33 cellular contexts compared by ENCODE assay signal in genomic region chr11:8512547-8512946, GRCh38.
"Had no signal": no experiment of that assay in that cellular context is flagged by ENCODE, and none has a peak within 500 bp of the region (broad histone marks: within the 10 kb centered on the region; RNA-seq: fewer than 3 reads in every experiment).

No MANE protein-coding gene starts in this region.

- H3K4me3 ChIP-seq: MG63, SJCRH30, SK-N-MC had no signal

- H3K27ac ChIP-seq: brain microvascular endothelial cell, SJCRH30, SK-N-MC, WERI-Rb-1 had no signal

- H3K4me1 ChIP-seq: SJCRH30 had no signal

- DNase-seq: activated CD4-positive, alpha-beta memory T cell treated with anti-CD3 and anti-CD28 coated beads, Interleukin-2, amount 10 ng/mL, durations not matched to agents 7 days and 5 days; activated CD4-positive, alpha-beta T cell treated with anti-CD3 and anti-CD28 coated beads for 1 hour; activated CD4-positive, alpha-beta T cell treated with anti-CD3 and anti-CD28 coated beads for 48 hours; activated CD4-positive, CD25-positive, alpha-beta regulatory T cell; activated CD8-positive, alpha-beta memory T cell treated with anti-CD3 and anti-CD28 coated beads for 24 hours; activated CD8-positive, alpha-beta memory T cell treated with anti-CD3 and anti-CD28 coated beads, Interleukin-2, amount 10 ng/mL, durations not matched to agents 7 days and 5 days; activated CD8-positive, alpha-beta memory T cell treated with anti-CD3 and anti-CD28 coated beads, Interleukin-2, amount 50 U/mL, for 48 hours; activated effector memory CD4-positive, alpha-beta T cell treated with Interleukin-2 at 50 U/mL for 16 hours; activated naive CD4-positive, alpha-beta T cell treated with anti-CD3 and anti-CD28 coated beads, Interleukin-2, amount 10 ng/mL, durations not matched to agents 7 days and 5 days; activated naive CD8-positive, alpha-beta T cell treated with anti-CD3 and anti-CD28 coated beads, Interleukin-2, amount 50 U/mL, for 24 hours; activated T-cell treated with anti-CD3 and anti-CD28 coated beads, Interleukin-2, amount 50 U/mL, for 48 hours; amniotic stem cell; aorta; brain microvascular endothelial cell; caudate nucleus; cerebellar nuclear complex; Kasumi-1; KG1; MG63; NCI-H1048; NCI-H1105 treated with DMSO at 0.1 percent for 48 hours; NCI-H1436; NCI-H1694; NCI-H1930; NCI-H2081 treated with DMSO at 0.1 percent for 48 hours; NCI-H226; NCI-H524 treated with DMSO at 0.1 percent for 48 hours; SHP77; SJCRH30; T1000; WERI-Rb-1 had no signal

- H3K27me3 ChIP-seq: brain microvascular endothelial cell, SJCRH30 had no signal

- ATAC-seq: activated CD8-positive, alpha-beta memory T cell treated with anti-CD3 and anti-CD28 coated beads, Interleukin-2, amount 10 ng/mL, durations not matched to agents 7 days and 5 days; activated naive CD8-positive, alpha-beta T cell treated with anti-CD3 and anti-CD28 coated beads, Interleukin-2, amount 50 U/mL, for 24 hours; Panc1 had no signal

- H3K36me3 ChIP-seq: brain microvascular endothelial cell, MG63, SJCRH30, WERI-Rb-1 had no signal

- H3K9me3 ChIP-seq: MG63, SJCRH30 had no signal
